ENCODE assay signal across 9 cellular contexts in the genomic region with DNA sequence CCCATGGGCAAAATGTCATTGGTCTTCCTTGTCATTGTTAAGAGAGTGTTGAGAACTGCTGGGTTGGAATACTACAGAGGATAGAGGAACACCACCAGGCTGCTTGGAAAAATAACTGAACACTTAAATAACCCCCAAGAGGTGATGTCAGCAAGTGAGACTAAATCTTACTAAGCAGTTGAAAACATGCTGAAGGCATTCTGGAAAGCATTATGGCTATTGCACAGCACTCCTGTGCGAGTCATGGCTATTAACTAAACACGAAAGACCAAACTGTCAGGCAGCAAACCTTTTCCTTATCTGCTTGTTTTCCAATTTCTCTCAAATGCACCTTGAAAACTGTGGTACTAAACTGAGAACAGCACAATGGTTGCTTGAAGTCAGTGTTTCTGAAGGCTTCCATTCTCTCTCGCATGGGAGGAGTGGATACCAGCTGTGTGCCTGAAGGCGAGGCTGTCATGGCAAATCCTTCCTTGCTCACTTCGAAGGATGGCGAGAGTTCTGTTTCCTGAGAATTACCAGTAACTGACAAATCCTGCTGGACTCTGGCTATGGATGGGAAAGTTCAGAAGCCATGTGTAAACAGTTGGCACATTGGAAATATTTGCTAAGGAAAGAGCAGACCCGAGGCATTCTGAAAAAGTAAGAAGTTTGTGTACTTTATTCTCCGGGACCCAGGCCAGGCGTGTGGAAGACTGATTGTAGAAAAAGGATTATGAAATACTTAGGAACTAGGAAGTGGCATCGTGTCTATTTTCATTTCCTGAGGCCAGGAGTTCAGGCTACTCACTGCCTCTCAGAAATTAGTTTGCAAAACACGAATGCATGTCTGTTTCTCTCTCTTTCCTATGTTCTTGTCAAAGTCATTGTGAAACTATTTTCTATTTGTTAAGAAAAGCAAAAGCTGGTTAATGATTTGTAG.
DNase-seq lines count a peak whose midpoint lies in the region; ATAC-seq and TF ChIP-seq lines count a peak whose summit lies in the region.
"Had no signal": no experiment of that assay in that cellular context is flagged by ENCODE, and none has a peak within 500 bp of the region (broad histone marks: within the 10 kb centered on the region; RNA-seq: fewer than 3 reads in every experiment).

No MANE protein-coding gene starts in this region.

- H3K27me3 ChIP-seq in psoas muscle (ENCODE audit: insufficient read depth in 3 of 3, low read length in 2 of 3) = no peaks in the 10 kb centered on the region

- no peaks in the 10 kb centered on the region for H3K36me3 Mint-ChIP-seq in activated naive CD4-positive, alpha-beta T cell treated with anti-CD3 and anti-CD28 coated beads, Interleukin-2, amount 10 ng/mL, durations not matched to agents 7 days and 5 days

- WGBS in psoas muscle, 3 donors = 18 to 22% (median 19%) methylated on average over 11 of the region's 11 CpGs

- H3K27me3 Mint-ChIP-seq in activated naive CD4-positive, alpha-beta T cell treated with anti-CD3 and anti-CD28 coated beads, Interleukin-2, amount 10 ng/mL, durations not matched to agents 7 days and 5 days = no peaks in the 10 kb centered on the region

- CTCF ChIA-PET in activated naive CD4-positive, alpha-beta T cell treated with anti-CD3 and anti-CD28 coated beads, Interleukin-2, amount 10 ng/mL, durations not matched to agents 7 days and 5 days (lab: Charles Lee) = no interaction called here

- H3K4me3 ChIP-seq in psoas muscle = no peak overlapping the region

- H3K4me1 ChIP-seq in psoas muscle = no peaks in the 10 kb centered on the region

- ATAC-seq in GM18517 (IDR thresholded peaks at IDR 0.05; ENCODE audit: unreplicated experiment) (peak; percentile 83), psoas muscle (peak; percentile 30 to 83 (median 74)), GM19023 (IDR thresholded peaks at IDR 0.05; ENCODE audit: unreplicated experiment) (no peak), HG03280 (IDR thresholded peaks at IDR 0.05; ENCODE audit: unreplicated experiment) (no peak)

- H3K4me1 Mint-ChIP-seq in activated naive CD4-positive, alpha-beta T cell treated with anti-CD3 and anti-CD28 coated beads, Interleukin-2, amount 10 ng/mL, durations not matched to agents 7 days and 5 days = no peaks in the 10 kb centered on the region

- H3K27ac Mint-ChIP-seq in activated naive CD4-positive, alpha-beta T cell treated with anti-CD3 and anti-CD28 coated beads, Interleukin-2, amount 10 ng/mL, durations not matched to agents 7 days and 5 days = no peak overlapping the region

- H3K27ac ChIP-seq in psoas muscle = peak overlapping the region; percentile 31
- H3K27ac ChIP-seq: KMS-11 had no signal

- H3K9me3 ChIP-seq in psoas muscle = no peaks in the 10 kb centered on the region

- TF ChIP-seq POLR2A in erythroblast (IDR thresholded peaks at IDR 0.05; ENCODE audit: low read length) = no peak

- TF ChIP-seq CTCF in psoas muscle (IDR thresholded peaks at IDR 0.05) = no peak

- H3K36me3 ChIP-seq in psoas muscle (ENCODE audit: insufficient read depth in 1 of 2, low read depth in 1 of 2) = no peaks in the 10 kb centered on the region

- DNase-seq in M059J (ENCODE audit: low read depth) (peak; percentile 53), fibroblast of peridontal ligament (ENCODE audit: extremely low read depth) (peak; percentile 92), psoas muscle (peak; percentile 69 to 76), erythroblast (lab: John Stamatoyannopoulos, UW) (no peak)
- DNase-seq in activated naive CD4-positive, alpha-beta T cell treated with anti-CD3 and anti-CD28 coated beads, Interleukin-2, amount 10 ng/mL, durations not matched to agents 7 days and 5 days = no peak

- H3K4me3 Mint-ChIP-seq in activated naive CD4-positive, alpha-beta T cell treated with anti-CD3 and anti-CD28 coated beads, Interleukin-2, amount 10 ng/mL, durations not matched to agents 7 days and 5 days = no peak overlapping the region

- H3K9me3 Mint-ChIP-seq in activated naive CD4-positive, alpha-beta T cell treated with anti-CD3 and anti-CD28 coated beads, Interleukin-2, amount 10 ng/mL, durations not matched to agents 7 days and 5 days = peaks cover 2% of the 10 kb centered on the region

- intact Hi-C loops in psoas muscle (cut with DNase I) = no loop called here

Comparison
In these comparisons a context has a peak if more than half of its experiments do, and no peak if none do; other contexts are left out.
1. ATAC-seq: peak in GM18517 (single experiment) and psoas muscle (4 of 4); none in GM19023 (single experiment) and HG03280 (single experiment).
2. DNase-seq: peak in M059J (single experiment), fibroblast of peridontal ligament (single experiment) and psoas muscle (2 of 2); none in activated naive CD4-positive, alpha-beta T cell treated with anti-CD3 and anti-CD28 coated beads, Interleukin-2, amount 10 ng/mL, durations not matched to agents 7 days and 5 days (single experiment) and erythroblast (0 of 2).